In the genomic region with DNA sequence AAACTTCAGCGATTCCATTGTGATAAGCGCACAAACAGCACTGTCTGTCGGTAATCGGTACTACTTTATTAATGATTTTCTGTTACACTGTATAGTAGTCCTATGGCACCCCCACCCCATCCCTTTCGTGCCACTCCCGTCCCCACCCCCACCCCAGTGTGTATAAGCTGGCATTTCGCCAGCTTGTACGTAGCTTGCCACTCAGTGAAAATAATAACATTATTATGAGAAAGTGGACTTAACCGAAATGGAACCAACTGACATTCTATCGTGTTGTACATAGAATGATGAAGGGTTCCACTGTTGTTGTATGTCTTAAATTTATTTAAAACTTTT, we compare ENCODE assay signal across 8 cellular contexts. TPM values are rescaled to one million over a fixed set of nuclear protein-coding genes. Genes with fewer than 3 reads are reported as not detected.
DNase-seq lines count a peak whose midpoint lies in the region; FAIRE-seq and TF ChIP-seq lines count a peak whose summit lies in the region.

No MANE protein-coding gene starts in this region.

- H3K27ac ChIP-seq in colonic mucosa: peak overlapping the region; percentile 78

- DNase-seq in activated CD4-positive, alpha-beta T cell treated with anti-CD3 and anti-CD28 coated beads for 48 hours: peak; percentile 45
- DNase-seq in activated CD4-positive, alpha-beta T cell treated with anti-CD3 and anti-CD28 coated beads, Interleukin-2, amount 50 U/mL, for 4 hours: no peak
- peak; percentile 42 for DNase-seq in NCI-H510A treated with DMSO at 0.1 percent for 48 hours (lab: John Stamatoyannopoulos, UW)
- DNase-seq in colonic mucosa: no peak
- peak; percentile 57 for DNase-seq in myocyte (ENCODE audit: low read depth)
- DNase-seq in COLO829 (ENCODE audit: low spot score): no peak
- DNase-seq in D721Med (ENCODE audit: insufficient read length, low spot score): no peak
- no peak for DNase-seq in NCI-H2107 (lab: John Stamatoyannopoulos, UW)

- FAIRE-seq in D721Med (lab: Jason Lieb, UNC): no peak

- intact Hi-C loops in colonic mucosa (cut with DNase I): no loop called here

- peak overlapping the region; percentile 55 for H3K4me3 ChIP-seq in colonic mucosa

- no peaks in the 10 kb centered on the region for H3K4me1 ChIP-seq in colonic mucosa

- no peaks in the 10 kb centered on the region for H3K27me3 ChIP-seq in colonic mucosa

- TF ChIP-seq CTCF in colonic mucosa (IDR thresholded peaks at IDR 0.05): no peak
- TF ChIP-seq CTCF in D721Med (IDR thresholded peaks at IDR 0.05; ENCODE audit: insufficient read depth, missing control alignments): no peak

- H3K9ac ChIP-seq in colonic mucosa (ENCODE audit: low read depth in 2 of 2, low read length in 2 of 2): peak overlapping the region; percentile 85 to 90

- H3K36me3 ChIP-seq in colonic mucosa: no peaks in the 10 kb centered on the region

- H3K9me3 ChIP-seq in colonic mucosa: no peaks in the 10 kb centered on the region

RNA-seq across cellular contexts. Expression of a gene that starts 4.8 kb away (rescaled TPM):
- total RNA-seq in colonic mucosa (10 to 100 TPM; 42.8 to 60.9 TPM), myocyte (90.0 and 148 TPM in 2 replicates)
- 33.1 TPM for polyA plus RNA-seq in myocyte (2012)

Comparison
In these comparisons a context has a peak if more than half of its experiments do, and no peak if none do; other contexts are left out.
1. DNase-seq: peak in activated CD4-positive, alpha-beta T cell treated with anti-CD3 and anti-CD28 coated beads for 48 hours (single experiment), NCI-H510A treated with DMSO at 0.1 percent for 48 hours (single experiment) and myocyte (single experiment); none in activated CD4-positive, alpha-beta T cell treated with anti-CD3 and anti-CD28 coated beads, Interleukin-2, amount 50 U/mL, for 4 hours (0 of 2), colonic mucosa (single experiment), COLO829 (single experiment), D721Med (single experiment) and NCI-H2107 (single experiment).